ENCODE assay signal across 8 cellular contexts in the genomic region with DNA sequence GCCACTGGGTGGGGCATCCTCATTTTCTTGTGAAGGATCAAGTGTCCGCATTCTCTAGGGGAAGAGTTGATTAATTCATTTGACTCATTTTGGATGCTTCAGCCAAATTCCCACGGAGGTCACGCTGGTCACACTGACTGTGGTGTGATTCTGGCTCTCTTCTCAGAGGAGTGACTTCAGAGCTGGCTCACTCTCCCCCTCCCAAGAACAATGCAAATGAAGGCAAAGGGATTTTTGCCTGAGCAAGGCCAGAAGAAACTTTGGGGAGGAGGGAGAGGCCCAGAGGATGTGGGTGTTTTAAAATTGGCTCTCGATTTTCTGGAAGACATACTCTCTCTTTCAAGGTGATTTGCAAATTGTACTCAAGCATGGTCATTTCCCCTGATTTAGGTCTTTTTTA.
DNase-seq lines count a peak whose midpoint lies in the region; ATAC-seq and TF ChIP-seq lines count a peak whose summit lies in the region.

No MANE protein-coding gene starts in this region.

- H3F3A ChIP-seq in SU-DHL-6 (ENCODE audit: insufficient read depth): 0 out of 2 replicates have a peak, but pooled peaks cover 7% of the 10 kb centered on the region

- no peaks in the 10 kb centered on the region for H3K27me3 ChIP-seq in SU-DHL-6 (ENCODE audit: low read length)

- H3K27ac ChIP-seq in SU-DHL-6 (ENCODE audit: low read depth, low read length): peak overlapping the region; percentile 80

- ATAC-seq in HG03097 (IDR thresholded peaks at IDR 0.05; ENCODE audit: low FRiP score, unreplicated experiment): no peak

- H2AFZ ChIP-seq in SU-DHL-6 (ENCODE audit: low read depth, low read length, severe bottlenecking): no peak overlapping the region

- no peaks in the 10 kb centered on the region for H3K9me2 ChIP-seq in SU-DHL-6 (replicated peaks; ENCODE audit: insufficient read depth, low read length)

- H3K9me3 ChIP-seq in SU-DHL-6 (ENCODE audit: insufficient read depth, low read length): no peaks in the 10 kb centered on the region

- peak overlapping the region; percentile 41 for H3K4me2 ChIP-seq in SU-DHL-6 (ENCODE audit: low read depth, low read length, poor library complexity, severe bottlenecking)

- no peaks in the 10 kb centered on the region for H3K36me3 ChIP-seq in SU-DHL-6 (ENCODE audit: low read length)

- peak overlapping the region; percentile 24; the same call in 1 of the 2 replicates for H3K9ac ChIP-seq in SU-DHL-6 (ENCODE audit: low read length)

- H3K79me2 ChIP-seq in SU-DHL-6 (ENCODE audit: insufficient read depth, low read length): no peaks in the 10 kb centered on the region

- DNase-seq in EL (peak; percentile 72), GOT3 (lab: John Stamatoyannopoulos, UW) (peak; percentile 4), kidney tubule cell (ENCODE audit: low spot score) (peak; percentile 54), T-helper 1 cell (no peak)
- no peak for DNase-seq in activated CD4-positive, CD25-positive, alpha-beta regulatory T cell treated with anti-CD3 and anti-CD28 coated beads, Interleukin-2, amount 50 U/mL, for 72 hours
- DNase-seq in stimulated activated CD8-positive, alpha-beta memory T cell treated with anti-CD3 and anti-CD28 coated beads, Interleukin-4, amount 100 ng/mL, for 48 hours: no peak

- TF ChIP-seq CTCF in SU-DHL-6 (IDR thresholded peaks at IDR 0.05; ENCODE audit: insufficient read depth, low read length, poor library complexity, severe bottlenecking): no peak

- no peaks in the 10 kb centered on the region for H4K20me1 ChIP-seq in SU-DHL-6 (ENCODE audit: low read depth, low read length)

- H3K4me3 ChIP-seq in SU-DHL-6 (ENCODE audit: insufficient read depth, low read length, poor library complexity, severe bottlenecking): no peak overlapping the region

Comparison
In these comparisons a context has a peak if more than half of its experiments do, and no peak if none do; other contexts are left out.
1. DNase-seq: peak in EL (single experiment), GOT3 (single experiment) and kidney tubule cell (single experiment); none in activated CD4-positive, CD25-positive, alpha-beta regulatory T cell treated with anti-CD3 and anti-CD28 coated beads, Interleukin-2, amount 50 U/mL, for 72 hours (single experiment), T-helper 1 cell (0 of 5) and stimulated activated CD8-positive, alpha-beta memory T cell treated with anti-CD3 and anti-CD28 coated beads, Interleukin-4, amount 100 ng/mL, for 48 hours (single experiment).